ENCODE assay signal across 8 cellular contexts in the genomic region with DNA sequence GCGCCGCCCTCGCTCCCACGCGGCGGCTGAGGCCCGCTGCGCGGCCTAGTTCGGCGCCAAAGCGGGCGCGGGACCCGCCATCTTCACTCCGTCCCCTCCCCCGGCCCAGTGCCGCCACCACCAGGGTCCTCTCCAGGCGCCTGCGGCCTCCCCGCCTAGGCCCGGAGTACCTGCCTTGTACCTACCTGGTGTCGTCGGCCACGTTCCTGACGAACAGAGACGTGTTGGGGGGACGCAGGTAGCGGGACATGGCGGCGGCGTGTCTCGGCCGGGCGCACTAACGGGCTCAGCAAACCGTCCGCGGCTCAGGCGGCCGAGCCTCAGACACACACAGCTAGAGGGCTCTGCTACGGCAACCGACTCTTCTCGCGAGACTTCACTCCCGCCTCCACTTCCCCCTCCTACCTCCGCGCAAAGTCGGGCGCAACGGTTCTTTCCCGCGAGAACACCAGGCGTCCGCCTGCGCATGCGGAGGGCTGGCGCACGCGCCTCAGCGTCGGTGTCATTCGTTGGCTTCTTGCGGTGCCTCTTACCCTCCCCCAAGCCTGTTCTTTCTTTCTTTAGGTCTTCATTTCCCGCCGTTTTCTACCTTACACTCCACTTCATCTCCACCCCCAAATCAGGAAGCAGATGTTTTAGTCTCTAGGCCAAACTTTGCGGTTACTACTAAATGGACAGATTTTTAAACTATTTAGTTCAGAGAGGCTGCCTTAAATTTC. TPM values are rescaled to one million over a fixed set of nuclear protein-coding genes. Genes with fewer than 3 reads are reported as not detected.
DNase-seq lines count a peak whose midpoint lies in the region; ATAC-seq and TF ChIP-seq lines count a peak whose summit lies in the region.

SRSF10 (minus strand) TSS at position 322 of the 719 bp plus-strand sequence; CDS start at position 250, 72 bp downstream.

- TF ChIP-seq CTCF in Loucy (conservative IDR thresholded peaks at IDR 0.05; ENCODE audit: low read length) = peak; percentile 17; the same call in 1 of the 2 replicates

- H3K4me1 ChIP-seq in ES-I3 (ENCODE audit: insufficient read depth, low read length) (peaks cover 11% of the 10 kb centered on the region), Loucy (ENCODE audit: insufficient read depth, low read length, poor library complexity, severe bottlenecking) (peaks cover 53% of the 10 kb centered on the region)

- H3K9me3 Mint-ChIP-seq in natural killer cell treated with Interleukin-12 subunit alpha and Interleukin-12 subunit beta and Interleukin-15 and Interleukin-18, amount 100 ng/mL, for 72 hours = no peaks in the 10 kb centered on the region

- peak within 1 kb of the TSS; percentile 92 for H3K4me2 ChIP-seq in Loucy (ENCODE audit: low read depth, low read length, poor library complexity, severe bottlenecking)

- peak within 1 kb of the TSS; percentile 94 to 95 for H3K27ac Mint-ChIP-seq in natural killer cell treated with Interleukin-12 subunit alpha and Interleukin-12 subunit beta and Interleukin-15 and Interleukin-18, amount 100 ng/mL, for 72 hours

- peak within 1 kb of the TSS; percentile 100 for H3K4me3 ChIP-seq in H7 (ENCODE audit: insufficient read depth, low read depth, low read length)
- peak within 1 kb of the TSS; percentile 91 for H3K4me3 ChIP-seq in Loucy (ENCODE audit: low read length, poor library complexity, severe bottlenecking)

- H3K4me3 Mint-ChIP-seq in natural killer cell treated with Interleukin-12 subunit alpha and Interleukin-12 subunit beta and Interleukin-15 and Interleukin-18, amount 100 ng/mL, for 72 hours = peak within 1 kb of the TSS; percentile 98

- H3K9me2 ChIP-seq in Loucy (replicated peaks; ENCODE audit: low read depth, low read length) = no peaks in the 10 kb centered on the region

- peaks cover 27% of the 10 kb centered on the region for H3K36me3 Mint-ChIP-seq in natural killer cell treated with Interleukin-12 subunit alpha and Interleukin-12 subunit beta and Interleukin-15 and Interleukin-18, amount 100 ng/mL, for 72 hours

- no peaks in the 10 kb centered on the region for H3K9me3 ChIP-seq in ES-I3 (ENCODE audit: control insufficient read depth, insufficient read depth, low read length)
- H3K9me3 ChIP-seq in Loucy (ENCODE audit: insufficient read depth, low read depth, low read length) = no peaks in the 10 kb centered on the region

- H3K27me3 Mint-ChIP-seq in natural killer cell treated with Interleukin-12 subunit alpha and Interleukin-12 subunit beta and Interleukin-15 and Interleukin-18, amount 100 ng/mL, for 72 hours = no peaks in the 10 kb centered on the region

- H3K27me3 ChIP-seq in H7 (ENCODE audit: control insufficient read depth, insufficient read depth, low read length) (no peaks in the 10 kb centered on the region), Loucy (ENCODE audit: insufficient read depth, low read length, poor library complexity, severe bottlenecking) (peaks cover 9% of the 10 kb centered on the region)

- DNase-seq in H7 (peak; percentile 96), fibroblast of peridontal ligament (ENCODE audit: extremely low read depth) (peak; percentile 99)
- DNase-seq in activated T-helper 9 cell treated with anti-CD3 and anti-CD28 coated beads, Interleukin-2, amount 50 U/mL, for 16 hours (ENCODE audit: low read depth) = peak; percentile 96
- peak; percentile 99 for DNase-seq in natural killer cell treated with Interleukin-12 subunit alpha and Interleukin-12 subunit beta and Interleukin-15 and Interleukin-18, amount 100 ng/mL, for 72 hours (ENCODE audit: low spot score)
- peak; percentile 96 for DNase-seq in stimulated activated naive CD8-positive, alpha-beta T cell treated with anti-CD3 and anti-CD28 coated beads, Interleukin-15, Interleukin-2, amounts not matched to agents 100 U/mL and 50 U/mL, for 24 hours

- H3K36me3 ChIP-seq in ES-I3 (ENCODE audit: insufficient read depth, low read length) (peaks cover 15% of the 10 kb centered on the region), H7 (replicated peaks; ENCODE audit: control insufficient read depth, insufficient read depth, low read length) (peaks cover 2% of the 10 kb centered on the region), Loucy (ENCODE audit: insufficient read depth, low read length) (peaks cover 21% of the 10 kb centered on the region)

- H3K4me1 Mint-ChIP-seq in natural killer cell treated with Interleukin-12 subunit alpha and Interleukin-12 subunit beta and Interleukin-15 and Interleukin-18, amount 100 ng/mL, for 72 hours (ENCODE audit: low read depth in 2 of 2) = peaks cover 38 to 47% of the 10 kb centered on the region in 2 donors

- H3K79me2 ChIP-seq in Loucy (ENCODE audit: insufficient read depth, low read length) = peaks cover 50% of the 10 kb centered on the region

- ATAC-seq in natural killer cell treated with Interleukin-12 subunit alpha and Interleukin-12 subunit beta and Interleukin-15 and Interleukin-18, amount 100 ng/mL, for 72 hours = peak; percentile 98
- peak; percentile 93 for ATAC-seq in stimulated activated naive CD8-positive, alpha-beta T cell treated with anti-CD3 and anti-CD28 coated beads, Interleukin-15, Interleukin-2, amounts not matched to agents 100 U/mL and 50 U/mL, for 24 hours

- H3K9ac ChIP-seq in ES-I3 (ENCODE audit: low read depth, low read length) (peak within 1 kb of the TSS; percentile 95), Loucy (ENCODE audit: low read depth, low read length, poor library complexity, severe bottlenecking) (peak within 1 kb of the TSS; percentile 99)

- H2AFZ ChIP-seq in Loucy (ENCODE audit: low read length) = peak within 1 kb of the TSS; percentile 56; the same call in 1 of the 2 replicates

- H4K20me1 ChIP-seq in Loucy (ENCODE audit: insufficient read depth, low read length, poor library complexity, severe bottlenecking) = peaks cover 46% of the 10 kb centered on the region

- H3F3A ChIP-seq in Loucy (ENCODE audit: low read depth) = peaks cover 10% of the 10 kb centered on the region

- peak; percentile 99 for TF ChIP-seq POLR2A in Raji (IDR thresholded peaks at IDR 0.05; ENCODE audit: insufficient read depth, low read depth, low read length)

RNA-seq across cellular contexts. Expression of gene SRSF10, which starts in this region (rescaled TPM):
- 82.8 and 122 TPM in 2 replicates for total RNA-seq in H7 (2014; rRNA removed; shearing (Covaris generic))
- 100 to 1,000 TPM; 176 to 214 TPM for total RNA-seq in natural killer cell treated with Interleukin-12 subunit alpha and Interleukin-12 subunit beta and Interleukin-15 and Interleukin-18, amount 100 ng/mL, for 72 hours

Comparison
In these comparisons a context has a peak if more than half of its experiments do, and no peak if none do; other contexts are left out.
1. Peak in every context shown above with its lines: DNase-seq, ATAC-seq and H3K4me3 ChIP-seq.